8 cellular contexts compared by ENCODE assay signal in the genomic region with DNA sequence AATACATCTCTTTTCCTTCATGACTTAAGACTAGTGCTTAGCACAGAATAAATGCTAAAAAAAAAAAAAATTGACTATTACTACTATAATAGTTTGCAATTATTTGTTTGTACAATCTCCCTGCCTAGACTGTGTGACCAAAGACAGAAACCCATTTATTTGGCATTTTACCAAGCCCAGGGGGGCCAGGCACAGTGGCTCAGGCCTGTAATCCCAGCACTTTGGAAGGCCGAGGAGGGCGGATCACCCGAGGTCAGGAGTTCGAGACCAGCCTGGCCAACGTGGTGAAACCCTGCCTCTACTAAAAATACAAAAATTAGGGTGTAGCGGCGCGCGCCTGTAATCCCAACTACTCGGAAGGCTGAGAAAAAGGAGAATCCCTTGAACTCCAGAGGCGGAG. TPM values are rescaled to one million over a fixed set of nuclear protein-coding genes. Genes with fewer than 3 reads are reported as not detected.
DNase-seq lines count a peak whose midpoint lies in the region; ATAC-seq and TF ChIP-seq lines count a peak whose summit lies in the region.

No MANE protein-coding gene starts in this region.

- no peak for ATAC-seq in activated CD8-positive, alpha-beta T cell treated with anti-CD3 and anti-CD28 coated beads, Interleukin-2, amount 10 ng/mL, durations not matched to agents 7 days and 5 days
- no peak for ATAC-seq in GM21619 (IDR thresholded peaks at IDR 0.05; ENCODE audit: unreplicated experiment)

- H3K36me3 ChIP-seq in iPS-20b (ENCODE audit: insufficient read depth, low read depth, low read length) (peaks cover 19% of the 10 kb centered on the region), testis (ENCODE audit: low read depth, missing control alignments) (no peaks in the 10 kb centered on the region)

- peak overlapping the region; percentile 86 for H3K4me3 Mint-ChIP-seq in activated CD4-positive, alpha-beta T cell treated with anti-CD3 and anti-CD28 coated beads, Interleukin-2, amount 10 ng/mL, durations not matched to agents 7 days and 5 days
- peak overlapping the region; percentile 90 for H3K4me3 Mint-ChIP-seq in activated CD8-positive, alpha-beta T cell treated with anti-CD3 and anti-CD28 coated beads, Interleukin-2, amount 10 ng/mL, durations not matched to agents 7 days and 5 days

- 27 to 28% methylated on average over 11 of the region's 11 CpGs for WGBS in testis, 2 donors

- H3K27ac ChIP-seq in iPS-20b (ENCODE audit: low read length) (no peak overlapping the region), testis (peak overlapping the region in 1 of 2 donors; percentile 82)

- peaks cover 21% of the 10 kb centered on the region; the same call in 1 of the 2 replicates for H3K4me1 ChIP-seq in iPS-20b (ENCODE audit: insufficient read depth, low read length)
- H3K4me1 ChIP-seq in testis, result peaks cover 26% of the 10 kb centered on the region

- no peaks in the 10 kb centered on the region for H3K27me3 Mint-ChIP-seq in activated CD4-positive, alpha-beta T cell treated with anti-CD3 and anti-CD28 coated beads, Interleukin-2, amount 10 ng/mL, durations not matched to agents 7 days and 5 days
- no peaks in the 10 kb centered on the region for H3K27me3 Mint-ChIP-seq in activated CD8-positive, alpha-beta T cell treated with anti-CD3 and anti-CD28 coated beads, Interleukin-2, amount 10 ng/mL, durations not matched to agents 7 days and 5 days (ENCODE audit: low read depth)

- no peaks in the 10 kb centered on the region for H3K9me3 ChIP-seq in iPS-20b (ENCODE audit: insufficient read depth, low read depth, low read length)
- no peaks in the 10 kb centered on the region for H3K9me3 ChIP-seq in testis

- no peak for TF ChIP-seq POLR2A in testis (IDR thresholded peaks at IDR 0.05)

- H3K36me3 Mint-ChIP-seq in activated CD4-positive, alpha-beta T cell treated with anti-CD3 and anti-CD28 coated beads, Interleukin-2, amount 10 ng/mL, durations not matched to agents 7 days and 5 days (ENCODE audit: low read depth), result peaks cover 16% of the 10 kb centered on the region
- H3K36me3 Mint-ChIP-seq in activated CD8-positive, alpha-beta T cell treated with anti-CD3 and anti-CD28 coated beads, Interleukin-2, amount 10 ng/mL, durations not matched to agents 7 days and 5 days (ENCODE audit: low read depth), result peaks cover 17% of the 10 kb centered on the region

- H3K4me3 ChIP-seq in iPS-20b (ENCODE audit: low read length) (peak overlapping the region; percentile 95), testis (peak overlapping the region; percentile 81 to 94)

- H3K27ac Mint-ChIP-seq in activated CD4-positive, alpha-beta T cell treated with anti-CD3 and anti-CD28 coated beads, Interleukin-2, amount 10 ng/mL, durations not matched to agents 7 days and 5 days, result peak overlapping the region; percentile 99
- H3K27ac Mint-ChIP-seq in activated CD8-positive, alpha-beta T cell treated with anti-CD3 and anti-CD28 coated beads, Interleukin-2, amount 10 ng/mL, durations not matched to agents 7 days and 5 days, result peak overlapping the region; percentile 66

- POLR2A ChIA-PET in activated CD4-positive, alpha-beta T cell treated with anti-CD3 and anti-CD28 coated beads, Interleukin-2, amount 10 ng/mL, durations not matched to agents 7 days and 5 days (lab: Charles Lee), result no interaction called here
- POLR2A ChIA-PET in activated CD8-positive, alpha-beta T cell treated with anti-CD3 and anti-CD28 coated beads, Interleukin-2, amount 10 ng/mL, durations not matched to agents 7 days and 5 days (lab: Charles Lee), result interaction anchor here (0.6 to 5.3 kb wide), 5 partner anchors 9 to 41 kb away, joined by 3 to 97 read pairs (median 3); a partner anchor contains a TSS

- H3K27me3 ChIP-seq in iPS-20b (ENCODE audit: insufficient read depth, low read length) (no peaks in the 10 kb centered on the region), testis (no peaks in the 10 kb centered on the region)

- no peaks in the 10 kb centered on the region for H3K9me3 Mint-ChIP-seq in activated CD4-positive, alpha-beta T cell treated with anti-CD3 and anti-CD28 coated beads, Interleukin-2, amount 10 ng/mL, durations not matched to agents 7 days and 5 days
- H3K9me3 Mint-ChIP-seq in activated CD8-positive, alpha-beta T cell treated with anti-CD3 and anti-CD28 coated beads, Interleukin-2, amount 10 ng/mL, durations not matched to agents 7 days and 5 days (ENCODE audit: insufficient read depth), result no peaks in the 10 kb centered on the region

- TF ChIP-seq CTCF in testis (IDR thresholded peaks at IDR 0.05), result no peak

- intact Hi-C loops in testis (cut with DNase I; ENCODE audit: low total_unique reads), result no loop called here

- CTCF ChIA-PET in activated CD4-positive, alpha-beta T cell treated with anti-CD3 and anti-CD28 coated beads, Interleukin-2, amount 10 ng/mL, durations not matched to agents 7 days and 5 days (lab: Charles Lee), result interaction anchor here (1.8 kb wide), 1 partner anchor 17 kb away, joined by 7 read pairs; a partner anchor contains a TSS
- CTCF ChIA-PET in activated CD8-positive, alpha-beta T cell treated with anti-CD3 and anti-CD28 coated beads, Interleukin-2, amount 10 ng/mL, durations not matched to agents 7 days and 5 days (lab: Charles Lee), result interaction anchor here (1.4 to 2.9 kb wide), 2 partner anchors 16 to 18 kb away, joined by 3 to 13 read pairs; a partner anchor contains a TSS

- no peak for DNase-seq in activated CD4-positive, alpha-beta T cell treated with anti-CD3 and anti-CD28 coated beads, Interleukin-2, amount 10 ng/mL, durations not matched to agents 7 days and 5 days
- no peak for DNase-seq in activated CD4-positive, alpha-beta T cell treated with anti-CD3 and anti-CD28 coated beads, Interleukin-2, amount 50 U/mL, for 48 hours
- no peak for DNase-seq in activated CD8-positive, alpha-beta T cell treated with anti-CD3 and anti-CD28 coated beads, Interleukin-2, amount 10 ng/mL, durations not matched to agents 7 days and 5 days
- DNase-seq in testis (no peak), AG08396 (ENCODE audit: low spot score) (no peak), AG08395 (ENCODE audit: low spot score) (no peak)

- H3K9ac ChIP-seq in iPS-20b (ENCODE audit: low read depth, low read length), result peak overlapping the region; percentile 96; the same call in 1 of the 2 replicates

- H3K4me1 Mint-ChIP-seq in activated CD4-positive, alpha-beta T cell treated with anti-CD3 and anti-CD28 coated beads, Interleukin-2, amount 10 ng/mL, durations not matched to agents 7 days and 5 days, result peaks cover 38% of the 10 kb centered on the region
- peaks cover 35% of the 10 kb centered on the region for H3K4me1 Mint-ChIP-seq in activated CD8-positive, alpha-beta T cell treated with anti-CD3 and anti-CD28 coated beads, Interleukin-2, amount 10 ng/mL, durations not matched to agents 7 days and 5 days (ENCODE audit: low read depth)

RNA-seq across cellular contexts. Expression of a gene that starts 1.4 kb away (rescaled TPM):
- 10 to 100 TPM; 20.2 to 23.3 TPM for total RNA-seq in activated CD4-positive, alpha-beta T cell treated with anti-CD3 and anti-CD28 coated beads, Interleukin-2, amount 10 ng/mL, durations not matched to agents 7 days and 5 days
- 10 to 100 TPM; 25.3 to 25.8 TPM for total RNA-seq in activated CD8-positive, alpha-beta T cell treated with anti-CD3 and anti-CD28 coated beads, Interleukin-2, amount 10 ng/mL, durations not matched to agents 7 days and 5 days
- 10 to 100 TPM; 29.0 to 31.8 TPM for total RNA-seq in testis
- polyA plus RNA-seq in testis (ENCODE audit: insufficient read depth, low read depth, low replicate concordance), result 26.9 TPM

RNA-seq across cellular contexts. Expression of a gene that starts 1.5 kb away (rescaled TPM):
- total RNA-seq in activated CD4-positive, alpha-beta T cell treated with anti-CD3 and anti-CD28 coated beads, Interleukin-2, amount 10 ng/mL, durations not matched to agents 7 days and 5 days, result 10 to 100 TPM; 22.7 to 23.2 TPM
- 10 to 100 TPM; 19.5 to 20.9 TPM for total RNA-seq in activated CD8-positive, alpha-beta T cell treated with anti-CD3 and anti-CD28 coated beads, Interleukin-2, amount 10 ng/mL, durations not matched to agents 7 days and 5 days
- 100 to 1,000 TPM in 1 of 2 donors, 10 to 100 TPM in 1; 91.5 to 123 TPM for total RNA-seq in testis
- 86.3 TPM for polyA plus RNA-seq in testis (ENCODE audit: insufficient read depth, low read depth, low replicate concordance)

RNA-seq across cellular contexts. Expression of a gene that starts 17.8 kb away (rescaled TPM):
- 10 to 100 TPM; 12.3 to 12.6 TPM for total RNA-seq in activated CD4-positive, alpha-beta T cell treated with anti-CD3 and anti-CD28 coated beads, Interleukin-2, amount 10 ng/mL, durations not matched to agents 7 days and 5 days
- total RNA-seq in activated CD8-positive, alpha-beta T cell treated with anti-CD3 and anti-CD28 coated beads, Interleukin-2, amount 10 ng/mL, durations not matched to agents 7 days and 5 days, result 10 to 100 TPM; 17.1 to 18.1 TPM
- total RNA-seq in testis, result 1 to 10 TPM; 3.4 to 3.6 TPM
- polyA plus RNA-seq in testis (ENCODE audit: insufficient read depth, low read depth, low replicate concordance), result 9.1 TPM
